2 cellular contexts compared by ENCODE assay signal in the genomic region with DNA sequence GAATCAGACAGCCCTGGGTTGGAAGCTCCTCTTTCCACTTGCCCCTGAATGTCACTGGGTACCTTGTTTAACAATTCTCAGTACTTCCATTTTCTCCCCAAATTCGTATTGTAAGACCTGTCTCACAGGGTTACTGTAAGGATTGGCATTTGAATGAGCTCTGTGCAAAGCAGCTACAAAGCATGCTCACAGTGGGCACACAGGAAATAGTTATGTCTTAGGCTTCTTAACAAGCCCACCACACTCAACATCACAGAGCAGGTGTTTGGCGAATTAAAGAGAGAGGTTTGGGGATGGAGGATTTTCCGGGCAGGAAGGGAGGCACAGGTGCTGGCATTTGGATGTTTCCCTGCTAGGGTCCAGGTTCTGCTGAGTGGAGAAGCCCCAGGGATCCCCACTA.
TF ChIP-seq lines count a peak whose summit lies in the region.

No MANE protein-coding gene starts in this region.

TF ChIP-seq in HepG2, 621 proteins besides CTCF, POLR2A, EP300 and RAD21:
- TF ChIP-seq MIER3 (CRISPR knock-in tag; IDR thresholded peaks at IDR 0.05; ENCODE audit: borderline replicate concordance), result no peak
- no peak for TF ChIP-seq HDAC2 (CRISPR knock-in tag; IDR thresholded peaks at IDR 0.05)
- no peak for TF ChIP-seq PITX1 (CRISPR knock-in tag; IDR thresholded peaks at IDR 0.05)
- TF ChIP-seq HDAC1 (CRISPR knock-in tag; IDR thresholded peaks at IDR 0.05), result no peak
- no peak for TF ChIP-seq PLRG1 (conservative IDR thresholded peaks at IDR 0.05)
- TF ChIP-seq FOSL2 (CRISPR knock-in tag; IDR thresholded peaks at IDR 0.05), result no peak
- TF ChIP-seq ZNF772 (CRISPR knock-in tag; IDR thresholded peaks at IDR 0.05), result no peak
- TF ChIP-seq TEAD3 (CRISPR knock-in tag; optimal IDR thresholded peaks at IDR 0.05; ENCODE audit: borderline replicate concordance), result no peak
- TF ChIP-seq, protein P1, sequence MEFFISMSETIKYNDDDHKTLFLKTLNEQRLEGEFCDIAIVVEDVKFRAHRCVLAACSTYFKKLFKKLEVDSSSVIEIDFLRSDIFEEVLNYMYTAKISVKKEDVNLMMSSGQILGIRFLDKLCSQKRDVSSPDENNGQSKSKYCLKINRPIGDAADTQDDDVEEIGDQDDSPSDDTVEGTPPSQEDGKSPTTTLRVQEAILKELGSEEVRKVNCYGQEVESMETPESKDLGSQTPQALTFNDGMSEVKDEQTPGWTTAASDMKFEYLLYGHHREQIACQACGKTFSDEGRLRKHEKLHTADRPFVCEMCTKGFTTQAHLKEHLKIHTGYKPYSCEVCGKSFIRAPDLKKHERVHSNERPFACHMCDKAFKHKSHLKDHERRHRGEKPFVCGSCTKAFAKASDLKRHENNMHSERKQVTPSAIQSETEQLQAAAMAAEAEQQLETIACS (CRISPR knock-in tag; IDR thresholded peaks at IDR 0.05), result no peak
- no peak for TF ChIP-seq XBP1 (CRISPR knock-in tag; IDR thresholded peaks at IDR 0.05)
- no peak for TF ChIP-seq ZNF570 (CRISPR knock-in tag; IDR thresholded peaks at IDR 0.05; ENCODE audit: borderline replicate concordance)
- no peak for TF ChIP-seq HNRNPK (IDR thresholded peaks at IDR 0.05; ENCODE audit: low read depth, low read length, poor library complexity, severe bottlenecking)
- TF ChIP-seq, protein P2, sequence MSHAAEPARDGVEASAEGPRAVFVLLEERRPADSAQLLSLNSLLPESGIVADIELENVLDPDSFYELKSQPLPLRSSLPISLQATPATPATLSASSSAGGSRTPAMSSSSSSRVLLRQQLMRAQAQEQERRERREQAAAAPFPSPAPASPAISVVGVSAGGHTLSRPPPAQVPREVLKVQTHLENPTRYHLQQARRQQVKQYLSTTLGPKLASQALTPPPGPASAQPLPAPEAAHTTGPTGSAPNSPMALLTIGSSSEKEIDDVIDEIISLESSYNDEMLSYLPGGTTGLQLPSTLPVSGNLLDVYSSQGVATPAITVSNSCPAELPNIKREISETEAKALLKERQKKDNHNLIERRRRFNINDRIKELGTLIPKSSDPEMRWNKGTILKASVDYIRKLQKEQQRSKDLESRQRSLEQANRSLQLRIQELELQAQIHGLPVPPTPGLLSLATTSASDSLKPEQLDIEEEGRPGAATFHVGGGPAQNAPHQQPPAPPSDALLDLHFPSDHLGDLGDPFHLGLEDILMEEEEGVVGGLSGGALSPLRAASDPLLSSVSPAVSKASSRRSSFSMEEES (CRISPR knock-in tag; IDR thresholded peaks at IDR 0.05), result no peak
- TF ChIP-seq ERF (CRISPR knock-in tag; IDR thresholded peaks at IDR 0.05), result no peak
- TF ChIP-seq ZNF549 (CRISPR knock-in tag; IDR thresholded peaks at IDR 0.05), result no peak
- no peak for TF ChIP-seq ZNF589 (CRISPR knock-in tag; conservative IDR thresholded peaks at IDR 0.05)
- no peak for TF ChIP-seq ZNF674 (CRISPR knock-in tag; IDR thresholded peaks at IDR 0.05; ENCODE audit: low read depth)

TF ChIP-seq in HEK293T, 16 proteins besides CTCF, POLR2A, EP300 and RAD21:
- TF ChIP-seq, protein P3, sequence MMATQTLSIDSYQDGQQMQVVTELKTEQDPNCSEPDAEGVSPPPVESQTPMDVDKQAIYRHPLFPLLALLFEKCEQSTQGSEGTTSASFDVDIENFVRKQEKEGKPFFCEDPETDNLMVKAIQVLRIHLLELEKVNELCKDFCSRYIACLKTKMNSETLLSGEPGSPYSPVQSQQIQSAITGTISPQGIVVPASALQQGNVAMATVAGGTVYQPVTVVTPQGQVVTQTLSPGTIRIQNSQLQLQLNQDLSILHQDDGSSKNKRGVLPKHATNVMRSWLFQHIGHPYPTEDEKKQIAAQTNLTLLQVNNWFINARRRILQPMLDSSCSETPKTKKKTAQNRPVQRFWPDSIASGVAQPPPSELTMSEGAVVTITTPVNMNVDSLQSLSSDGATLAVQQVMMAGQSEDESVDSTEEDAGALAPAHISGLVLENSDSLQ (IDR thresholded peaks at IDR 0.05), result no peak
- TF ChIP-seq FOXA1 (IDR thresholded peaks at IDR 0.05), result no peak
